Comparison of ENCODE assay signal across 8 cellular contexts in genomic region chr3:50347187-50347813, GRCh38. TPM values are rescaled to one million over a fixed set of nuclear protein-coding genes. Genes with fewer than 3 reads are reported as not detected.
A peak's percentile ranks its signal among the peaks of the same experiment; 100 is the strongest.
DNase-seq lines count a peak whose midpoint lies in the region; ATAC-seq and TF ChIP-seq lines count a peak whose summit lies in the region.

No MANE protein-coding gene starts in this region.

- H3K9me3 ChIP-seq in lung (ENCODE audit: control insufficient read depth in 2 of 2, insufficient read depth in 1 of 2, low read length in 1 of 2): no peaks in the 10 kb centered on the region

- peaks cover 0 to 8% of the 10 kb centered on the region in 2 donors for H3K36me3 ChIP-seq in lung (ENCODE audit: control insufficient read depth in 2 of 2, insufficient read depth in 2 of 2, low read length in 2 of 2)

- peaks cover 10 to 18% of the 10 kb centered on the region in 2 donors for H3K4me1 ChIP-seq in lung (ENCODE audit: control insufficient read depth in 2 of 2, insufficient read depth in 2 of 2, low read length in 2 of 2)

- H3K27me3 ChIP-seq in lung (ENCODE audit: control insufficient read depth, insufficient read depth): no peaks in the 10 kb centered on the region

- H3K27me3 Mint-ChIP-seq in natural killer cell (ENCODE audit: low read depth in 2 of 2): no peaks in the 10 kb centered on the region
- no peaks in the 10 kb centered on the region for H3K27me3 Mint-ChIP-seq in natural killer cell treated with Interleukin-12 subunit alpha and Interleukin-12 subunit beta and Interleukin-15 and Interleukin-18, amount 100 ng/mL, for 72 hours
- no peaks in the 10 kb centered on the region for H3K27me3 Mint-ChIP-seq in activated CD4-positive, alpha-beta T cell treated with anti-CD3 and anti-CD28 coated beads for 36 hours
- H3K27me3 Mint-ChIP-seq in chondrocyte (ENCODE audit: low read depth): no peaks in the 10 kb centered on the region

- TF ChIP-seq CTCF in natural killer cell (IDR thresholded peaks at IDR 0.05) (peak; percentile 66), chondrocyte (IDR thresholded peaks at IDR 0.05) (peak; percentile 86), lung (IDR thresholded peaks at IDR 0.05; ENCODE audit: control extremely low read depth, extremely low read depth) (peak; percentile 61)

- peak overlapping the region; percentile 57 to 70 for H3K27ac Mint-ChIP-seq in natural killer cell
- H3K27ac Mint-ChIP-seq in natural killer cell treated with Interleukin-12 subunit alpha and Interleukin-12 subunit beta and Interleukin-15 and Interleukin-18, amount 100 ng/mL, for 72 hours: peak overlapping the region in 1 of 2 donors; percentile 43
- H3K27ac Mint-ChIP-seq in activated CD4-positive, alpha-beta T cell treated with anti-CD3 and anti-CD28 coated beads for 36 hours: peak overlapping the region; percentile 66
- H3K27ac Mint-ChIP-seq in chondrocyte (ENCODE audit: unreplicated experiment): peak overlapping the region; percentile 22

- CTCF ChIA-PET in activated CD4-positive, alpha-beta T cell treated with anti-CD3 and anti-CD28 coated beads for 36 hours (lab: Charles Lee): interaction anchor here (0.6 to 2.5 kb wide), 12 partner anchors 10 to 1059 kb away, joined by 3 to 24 read pairs (median 4); partner anchors contain the start of gene TUSC2

- H3K9me3 Mint-ChIP-seq in natural killer cell: no peaks in the 10 kb centered on the region
- H3K9me3 Mint-ChIP-seq in natural killer cell treated with Interleukin-12 subunit alpha and Interleukin-12 subunit beta and Interleukin-15 and Interleukin-18, amount 100 ng/mL, for 72 hours: no peaks in the 10 kb centered on the region
- no peaks in the 10 kb centered on the region for H3K9me3 Mint-ChIP-seq in activated CD4-positive, alpha-beta T cell treated with anti-CD3 and anti-CD28 coated beads for 36 hours (ENCODE audit: low read depth)
- no peaks in the 10 kb centered on the region for H3K9me3 Mint-ChIP-seq in chondrocyte (ENCODE audit: low read depth)

- H3K4me1 Mint-ChIP-seq in natural killer cell: peaks cover 43 to 80% of the 10 kb centered on the region in 2 donors
- H3K4me1 Mint-ChIP-seq in natural killer cell treated with Interleukin-12 subunit alpha and Interleukin-12 subunit beta and Interleukin-15 and Interleukin-18, amount 100 ng/mL, for 72 hours (ENCODE audit: low read depth in 2 of 2): peaks cover 42 to 53% of the 10 kb centered on the region in 2 donors
- H3K4me1 Mint-ChIP-seq in activated CD4-positive, alpha-beta T cell treated with anti-CD3 and anti-CD28 coated beads for 36 hours: peaks cover 48% of the 10 kb centered on the region
- peaks cover 36% of the 10 kb centered on the region for H3K4me1 Mint-ChIP-seq in chondrocyte (ENCODE audit: low read depth)

- ATAC-seq in natural killer cell (peak; percentile 20 to 49 (median 37)), lung (ENCODE audit: insufficient read depth, low FRiP score) (no peak), HG02884 (IDR thresholded peaks at IDR 0.05; ENCODE audit: unreplicated experiment) (no peak)
- ATAC-seq in natural killer cell treated with Interleukin-12 subunit alpha and Interleukin-12 subunit beta and Interleukin-15 and Interleukin-18, amount 100 ng/mL, for 72 hours: no peak
- ATAC-seq in activated CD4-positive, alpha-beta T cell treated with anti-CD3 and anti-CD28 coated beads for 36 hours: peak; percentile 9

- peak overlapping the region; percentile 77 for H3K4me3 Mint-ChIP-seq in natural killer cell
- H3K4me3 Mint-ChIP-seq in natural killer cell treated with Interleukin-12 subunit alpha and Interleukin-12 subunit beta and Interleukin-15 and Interleukin-18, amount 100 ng/mL, for 72 hours: no peak overlapping the region
- no peak overlapping the region for H3K4me3 Mint-ChIP-seq in activated CD4-positive, alpha-beta T cell treated with anti-CD3 and anti-CD28 coated beads for 36 hours
- H3K4me3 Mint-ChIP-seq in chondrocyte (ENCODE audit: unreplicated experiment): no peak overlapping the region

- H3K4me3 ChIP-seq in lung: no peak overlapping the region

- WGBS in lung, 2 donors: 28 to 29% methylated on average over 14 of the region's 14 CpGs

- H3K36me3 Mint-ChIP-seq in natural killer cell (no peaks in the 10 kb centered on the region), chondrocyte (ENCODE audit: low read depth) (peaks cover 1% of the 10 kb centered on the region)
- H3K36me3 Mint-ChIP-seq in natural killer cell treated with Interleukin-12 subunit alpha and Interleukin-12 subunit beta and Interleukin-15 and Interleukin-18, amount 100 ng/mL, for 72 hours: no peaks in the 10 kb centered on the region
- peaks cover 17% of the 10 kb centered on the region for H3K36me3 Mint-ChIP-seq in activated CD4-positive, alpha-beta T cell treated with anti-CD3 and anti-CD28 coated beads for 36 hours (ENCODE audit: low read depth)

- DNase-seq in natural killer cell (peak; percentile 76), NCI-H345 treated with DMSO at 0.1 percent for 48 hours (lab: John Stamatoyannopoulos, UW; ENCODE audit: unreplicated experiment) (peak; percentile 21), chondrocyte (ENCODE audit: low spot score) (no peak), lung (ENCODE audit: low spot score) (peak; percentile 81)
- DNase-seq in natural killer cell treated with Interleukin-12 subunit alpha and Interleukin-12 subunit beta and Interleukin-15 and Interleukin-18, amount 100 ng/mL, for 72 hours (ENCODE audit: low spot score): no peak
- DNase-seq in activated CD4-positive, alpha-beta T cell treated with anti-CD3 and anti-CD28 coated beads for 36 hours: peak; percentile 85
- peak; percentile 41 to 50 for DNase-seq in stimulated activated CD8-positive, alpha-beta memory T cell treated with anti-CD3 and anti-CD28 coated beads, Interleukin-7, amount 100 ng/mL, for 1 hour (ENCODE audit: low read depth in 2 of 2)

- intact Hi-C loops in natural killer cell (cut with micrococcal nuclease): loop anchor here (1.0 kb wide), 3 partner anchors 195 to 264 kb away; partner anchors contain the start of gene CISH
- intact Hi-C loops in activated CD4-positive, alpha-beta T cell treated with anti-CD3 and anti-CD28 coated beads for 36 hours (cut with DNase I, micrococcal nuclease): loop anchor here (1.0 to 2.0 kb wide), 2 partner anchors 195 to 196 kb away; no protein-coding TSS in a partner anchor

- H3K27ac ChIP-seq in lung (ENCODE audit: low read depth in 1 of 2, low read length in 1 of 2): no peak overlapping the region

- POLR2A ChIA-PET in activated CD4-positive, alpha-beta T cell treated with anti-CD3 and anti-CD28 coated beads for 36 hours (lab: Charles Lee): interaction anchor here (0.6 to 1.3 kb wide), 5 partner anchors 10 to 114 kb away, joined by 3 to 4 read pairs (median 3); no protein-coding TSS in a partner anchor

RNA-seq across cellular contexts. Expression of gene ZMYND10, which starts 1.8 kb away (rescaled TPM):
- total RNA-seq in natural killer cell (1 to 10 TPM; 3.0 to 6.3 (median 3.5) TPM), chondrocyte (0.41 to 2.0 TPM (median 1.1 TPM) in 3 replicates), lung (100 to 1,000 TPM in 1 of 2 donors, 10 to 100 TPM in 1; 70.8 to 117 TPM)
- total RNA-seq in natural killer cell treated with Interleukin-12 subunit alpha and Interleukin-12 subunit beta and Interleukin-15 and Interleukin-18, amount 100 ng/mL, for 72 hours: 1 to 10 TPM in 1 of 2 donors, under 1 TPM in 1; 0.95 to 1.4 TPM
- 1 to 10 TPM; 1.0 to 1.3 TPM for total RNA-seq in activated CD4-positive, alpha-beta T cell treated with anti-CD3 and anti-CD28 coated beads for 36 hours
- 10 to 100 TPM; 31.4 to 54.1 TPM for polyA plus RNA-seq in lung

RNA-seq across cellular contexts. Expression of gene NPRL2, which starts 3.3 kb away (rescaled TPM):
- 10 to 100 TPM; 78.9 to 87.6 (median 80.9) TPM for total RNA-seq in natural killer cell
- 10 to 100 TPM; 42.3 to 44.6 TPM for total RNA-seq in natural killer cell treated with Interleukin-12 subunit alpha and Interleukin-12 subunit beta and Interleukin-15 and Interleukin-18, amount 100 ng/mL, for 72 hours
- 10 to 100 TPM; 42.5 to 43.0 TPM for total RNA-seq in activated CD4-positive, alpha-beta T cell treated with anti-CD3 and anti-CD28 coated beads for 36 hours
- 19.8 to 26.9 TPM (median 21.7 TPM) in 3 replicates for total RNA-seq in chondrocyte
- 10 to 100 TPM; 12.7 to 17.0 TPM for total RNA-seq in lung
- 10 to 100 TPM; 17.4 to 21.9 TPM for polyA plus RNA-seq in lung

RNA-seq across cellular contexts. Expression of gene CYB561D2, which starts 3.4 kb away (rescaled TPM):
- total RNA-seq in natural killer cell (10 to 100 TPM; 39.6 to 54.0 (median 50.5) TPM), chondrocyte (18.2 to 29.4 TPM (median 19.5 TPM) in 3 replicates), lung (10 to 100 TPM; 18.2 to 33.9 TPM)
- 10 to 100 TPM; 36.9 to 38.2 TPM for total RNA-seq in natural killer cell treated with Interleukin-12 subunit alpha and Interleukin-12 subunit beta and Interleukin-15 and Interleukin-18, amount 100 ng/mL, for 72 hours
- total RNA-seq in activated CD4-positive, alpha-beta T cell treated with anti-CD3 and anti-CD28 coated beads for 36 hours: 10 to 100 TPM; 10.3 to 14.3 TPM
- 10 to 100 TPM; 21.4 to 50.8 TPM for polyA plus RNA-seq in lung

RNA-seq across cellular contexts. Expression of gene RASSF1, which starts 6.7 kb away (rescaled TPM):
- total RNA-seq in natural killer cell: 100 to 1,000 TPM; 298 to 329 (median 305) TPM
- total RNA-seq in natural killer cell treated with Interleukin-12 subunit alpha and Interleukin-12 subunit beta and Interleukin-15 and Interleukin-18, amount 100 ng/mL, for 72 hours: 10 to 100 TPM; 48.2 to 65.4 TPM
- 10 to 100 TPM; 30.8 to 50.7 TPM for total RNA-seq in activated CD4-positive, alpha-beta T cell treated with anti-CD3 and anti-CD28 coated beads for 36 hours
- 17.3 to 22.4 TPM (median 21.8 TPM) in 3 replicates for total RNA-seq in chondrocyte
- 10 to 100 TPM; 36.3 to 46.0 TPM for total RNA-seq in lung
- polyA plus RNA-seq in lung: 10 to 100 TPM; 38.0 to 59.0 TPM

RNA-seq across cellular contexts. Expression of gene TMEM115, which starts 12.0 kb away (rescaled TPM):
- total RNA-seq in natural killer cell (10 to 100 TPM; 15.3 to 24.3 (median 22.7) TPM), chondrocyte (45.8 to 51.8 TPM (median 50.4 TPM) in 3 replicates), lung (10 to 100 TPM; 29.0 to 38.8 TPM)
- 10 to 100 TPM; 29.6 to 32.8 TPM for total RNA-seq in natural killer cell treated with Interleukin-12 subunit alpha and Interleukin-12 subunit beta and Interleukin-15 and Interleukin-18, amount 100 ng/mL, for 72 hours
- 10 to 100 TPM; 13.1 to 16.1 TPM for total RNA-seq in activated CD4-positive, alpha-beta T cell treated with anti-CD3 and anti-CD28 coated beads for 36 hours
- polyA plus RNA-seq in lung: 10 to 100 TPM; 32.9 to 44.8 TPM

Comparison
In these comparisons a context has a peak if more than half of its experiments do, and no peak if none do; other contexts are left out.
1. ATAC-seq: peak in natural killer cell (3 of 3) and activated CD4-positive, alpha-beta T cell treated with anti-CD3 and anti-CD28 coated beads for 36 hours (single experiment); none in natural killer cell treated with Interleukin-12 subunit alpha and Interleukin-12 subunit beta and Interleukin-15 and Interleukin-18, amount 100 ng/mL, for 72 hours (0 of 2), lung (single experiment) and HG02884 (single experiment).
2. DNase-seq: peak in natural killer cell (single experiment), NCI-H345 treated with DMSO at 0.1 percent for 48 hours (single experiment), activated CD4-positive, alpha-beta T cell treated with anti-CD3 and anti-CD28 coated beads for 36 hours (single experiment), lung (single experiment) and stimulated activated CD8-positive, alpha-beta memory T cell treated with anti-CD3 and anti-CD28 coated beads, Interleukin-7, amount 100 ng/mL, for 1 hour (2 of 2); none in natural killer cell treated with Interleukin-12 subunit alpha and Interleukin-12 subunit beta and Interleukin-15 and Interleukin-18, amount 100 ng/mL, for 72 hours (single experiment) and chondrocyte (single experiment).
3. RNA of gene ZMYND10, which starts 1.8 kb away (total RNA-seq): 70.8 to 117 TPM in lung; 3.0 to 6.3 TPM in natural killer cell, 0.95 to 1.4 TPM in natural killer cell treated with Interleukin-12 subunit alpha and Interleukin-12 subunit beta and Interleukin-15 and Interleukin-18, amount 100 ng/mL, for 72 hours, 1.0 to 1.3 TPM in activated CD4-positive, alpha-beta T cell treated with anti-CD3 and anti-CD28 coated beads for 36 hours and 0.41 to 2.0 TPM in chondrocyte; every median in the first group is over 4 times any median in the second.
4. Peak in every context shown above with its lines, with median percentiles within 50 percentile points of each other: CTCF ChIP-seq.